In the genomic region with DNA sequence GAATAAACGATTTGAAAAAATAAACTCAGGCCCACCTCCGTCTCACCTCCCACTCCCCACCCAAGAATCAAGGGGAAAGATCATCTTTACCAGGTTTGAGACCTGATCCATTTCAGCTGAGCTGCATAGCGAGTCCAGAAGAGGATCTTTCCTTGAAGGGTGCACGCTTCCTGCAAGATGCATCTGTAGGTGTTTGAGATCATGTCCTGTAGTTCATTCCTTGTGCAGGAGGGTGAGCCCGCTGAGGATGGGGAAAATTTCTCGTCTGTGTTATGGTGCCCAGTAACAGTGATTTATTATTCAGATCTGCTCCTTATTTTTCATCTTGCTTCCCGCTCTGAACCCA, we compare ENCODE assay signal across 8 cellular contexts. TPM values are rescaled to one million over a fixed set of nuclear protein-coding genes. Genes with fewer than 3 reads are reported as not detected.
DNase-seq lines count a peak whose midpoint lies in the region; ATAC-seq, FAIRE-seq and TF ChIP-seq lines count a peak whose summit lies in the region.

No MANE protein-coding gene starts in this region.

- WGBS in HepG2 (ENCODE audit: low lambda C conversion rate): 16% methylated on average over 7 of the region's 7 CpGs

- H3K9me3 ChIP-seq in HepG2 (ENCODE audit: low read length): no peaks in the 10 kb centered on the region
- H3K9me3 ChIP-seq in tibial artery: no peaks in the 10 kb centered on the region

- intact Hi-C loops in HepG2 (cut with micrococcal nuclease; ENCODE audit: unreplicated experiment) (no loop called here), tibial artery (cut with DNase I; ENCODE audit: low total_unique reads) (no loop called here)

- POLR2A ChIA-PET in HepG2 (lab: Yijun Ruan, JAX): interaction anchor here (0.9 to 5.3 kb wide), 11 partner anchors 10 to 41 kb away, joined by 3 to 131 read pairs (median 7); a partner anchor contains a TSS

- DNase-seq in stimulated activated naive CD8-positive, alpha-beta T cell treated with anti-CD3 and anti-CD28 coated beads, Interleukin-15, Interleukin-2, amounts not matched to agents 100 U/mL and 50 U/mL, for 24 hours: no peak
- DNase-seq in HepG2 (ENCODE audit: low spot score): no peak
- DNase-seq in tibial artery: no peak
- DNase-seq in SKM-1 treated with dmso at 0.1 percent for 144 hours (lab: John Stamatoyannopoulos, UW; ENCODE audit: unreplicated experiment): no peak
- DNase-seq in GM13976 (ENCODE audit: low spot score): no peak

- in situ Hi-C loops in HepG2 (cut with HindIII; ENCODE audit: extremely low pct_ligation_motif_present, low pct_unique_long_range_greater_than_20kb): no loop called here
- in situ Hi-C loops in GM13976 (cut with MboI; ENCODE audit: low sequenced_read_pairs, unreplicated experiment): no loop called here

- H2AFZ ChIP-seq in HepG2 (ENCODE audit: low read length): no peak overlapping the region

- no peak for TF ChIP-seq RAD21 in HepG2 (CRISPR knock-in tag; IDR thresholded peaks at IDR 0.05)

- TF ChIP-seq EP300 in HepG2 (IDR thresholded peaks at IDR 0.05; ENCODE audit: low read depth in 2 of 2, low read length in 2 of 2): no peak
- TF ChIP-seq EP300 in HepG2 (CRISPR knock-in tag; IDR thresholded peaks at IDR 0.05; ENCODE audit: borderline replicate concordance): no peak

- CTCF ChIA-PET in HepG2 (lab: Yijun Ruan, JAX; ENCODE audit: low intra/inter-chr PET ratio, low total read pairs): no interaction called here

- H3K4me1 ChIP-seq in HepG2 (ENCODE audit: insufficient read depth, low read length) (peaks cover 80% of the 10 kb centered on the region), tibial artery (peaks cover 0 to 13% (median 4%) of the 10 kb centered on the region in 4 donors)

- H3K4me2 ChIP-seq in HepG2 (ENCODE audit: low read depth, low read length): peak overlapping the region; percentile 97

- H3K4me3 ChIP-seq in HepG2 (replicated peaks in 1 of 3; ENCODE audit: insufficient read depth in 1 of 3, low read depth in 2 of 3, low read length in 3 of 3) (peak overlapping the region; percentile 85 to 100 (median 99)), tibial artery (peak overlapping the region; percentile 65 to 75)

- TF ChIP-seq CTCF in HepG2 (CRISPR knock-in tag; IDR thresholded peaks at IDR 0.05): no peak
- TF ChIP-seq CTCF in tibial artery (IDR thresholded peaks at IDR 0.05): no peak
- no peak for TF ChIP-seq CTCF in GM13976 (IDR thresholded peaks at IDR 0.05; ENCODE audit: borderline replicate concordance, control extremely low read depth, extremely low read depth, insufficient read depth, missing control alignments)

- no peaks in the 10 kb centered on the region; a peak in 2 of 5 replicates for H3K27me3 ChIP-seq in HepG2 (ENCODE audit: control insufficient read depth in 1 of 2, insufficient read depth in 2 of 2, low read length in 2 of 2)
- no peaks in the 10 kb centered on the region for H3K27me3 ChIP-seq in tibial artery

- H3K36me3 ChIP-seq in HepG2 (replicated peaks in 1 of 2; ENCODE audit: control insufficient read depth in 1 of 2, insufficient read depth in 2 of 2, low read length in 2 of 2) (no peaks in the 10 kb centered on the region), tibial artery (no peaks in the 10 kb centered on the region)

- no peak for FAIRE-seq in HepG2 (lab: Jason Lieb, UNC)

- no TSS peak for BruUV-seq in HepG2 (replicated peaks; lab: Mats Ljungman, UMichigan)

- H3K36me3 Mint-ChIP-seq in stimulated activated naive CD8-positive, alpha-beta T cell treated with anti-CD3 and anti-CD28 coated beads, Interleukin-15, Interleukin-2, amounts not matched to agents 100 ng/mL and 50 ng/mL, for 24 hours (ENCODE audit: low read depth): no peaks in the 10 kb centered on the region
- H3K36me3 Mint-ChIP-seq in activated naive CD8-positive, alpha-beta T cell: no peaks in the 10 kb centered on the region

- peak overlapping the region; percentile 92 for H3K9ac ChIP-seq in HepG2 (ENCODE audit: insufficient read depth, low read depth, low read length)

- no peak for TF ChIP-seq POLR2A in HepG2 (IDR thresholded peaks at IDR 0.05; ENCODE audit: insufficient read depth in 1 of 2, low read depth in 2 of 2, low read length in 2 of 2)

- H3K27ac Mint-ChIP-seq in stimulated activated naive CD8-positive, alpha-beta T cell treated with anti-CD3 and anti-CD28 coated beads, Interleukin-15, Interleukin-2, amounts not matched to agents 100 ng/mL and 50 ng/mL, for 24 hours: peak overlapping the region; percentile 61
- H3K27ac Mint-ChIP-seq in activated naive CD8-positive, alpha-beta T cell: peak overlapping the region; percentile 94

- H3K4me3 Mint-ChIP-seq in stimulated activated naive CD8-positive, alpha-beta T cell treated with anti-CD3 and anti-CD28 coated beads, Interleukin-15, Interleukin-2, amounts not matched to agents 100 ng/mL and 50 ng/mL, for 24 hours: peak overlapping the region; percentile 90
- H3K4me3 Mint-ChIP-seq in activated naive CD8-positive, alpha-beta T cell: peak overlapping the region; percentile 89

- ATAC-seq in stimulated activated naive CD8-positive, alpha-beta T cell treated with anti-CD3 and anti-CD28 coated beads, Interleukin-15, Interleukin-2, amounts not matched to agents 100 U/mL and 50 U/mL, for 24 hours: no peak
- peak; percentile 7; the same call in 2 of the 3 replicates for ATAC-seq in HepG2
- no peak for ATAC-seq in HG03039 (IDR thresholded peaks at IDR 0.05; ENCODE audit: unreplicated experiment)

- peaks cover 45% of the 10 kb centered on the region for H3K79me2 ChIP-seq in HepG2 (ENCODE audit: insufficient read depth, low read length)

- H3K27me3 Mint-ChIP-seq in stimulated activated naive CD8-positive, alpha-beta T cell treated with anti-CD3 and anti-CD28 coated beads, Interleukin-15, Interleukin-2, amounts not matched to agents 100 ng/mL and 50 ng/mL, for 24 hours: no peaks in the 10 kb centered on the region
- no peaks in the 10 kb centered on the region for H3K27me3 Mint-ChIP-seq in activated naive CD8-positive, alpha-beta T cell

- peaks cover 58% of the 10 kb centered on the region for H3K4me1 Mint-ChIP-seq in stimulated activated naive CD8-positive, alpha-beta T cell treated with anti-CD3 and anti-CD28 coated beads, Interleukin-15, Interleukin-2, amounts not matched to agents 100 ng/mL and 50 ng/mL, for 24 hours (ENCODE audit: low read depth)
- peaks cover 69% of the 10 kb centered on the region for H3K4me1 Mint-ChIP-seq in activated naive CD8-positive, alpha-beta T cell (ENCODE audit: low read depth)

- no peaks in the 10 kb centered on the region for H4K20me1 ChIP-seq in HepG2 (ENCODE audit: insufficient read depth, low read length)

- H3K27ac ChIP-seq in HepG2 (ENCODE audit: extremely low read length, insufficient read depth, low read length): peak overlapping the region; percentile 88
- H3K27ac ChIP-seq in tibial artery: peak overlapping the region in 1 of 2 donors; percentile 64

- H3K9me3 Mint-ChIP-seq in stimulated activated naive CD8-positive, alpha-beta T cell treated with anti-CD3 and anti-CD28 coated beads, Interleukin-15, Interleukin-2, amounts not matched to agents 100 ng/mL and 50 ng/mL, for 24 hours: no peaks in the 10 kb centered on the region
- no peaks in the 10 kb centered on the region for H3K9me3 Mint-ChIP-seq in activated naive CD8-positive, alpha-beta T cell (ENCODE audit: low read depth)

RNA-seq across cellular contexts. Expression of a gene that starts 0.6 kb away (rescaled TPM):
- total RNA-seq in HepG2 (2016; rRNA removed; fragmentation: Illumina TruSeq; extraction: Trizol): 4.3 and 4.5 TPM in 2 replicates
- total RNA-seq in HepG2 (2016; cell fraction: cytosol; rRNA removed; fragmentation: Illumina TruSeq; extraction: Trizol; ENCODE audit: low read depth): 1.1 and 1.2 TPM in 2 replicates
- 4.0 and 5.3 TPM in 2 replicates for total RNA-seq in HepG2 (2016; cell fraction: insoluble cytoplasmic fraction; rRNA removed; fragmentation: Illumina TruSeq; extraction: Trizol)
- 3.7 and 4.4 TPM in 2 replicates for total RNA-seq in HepG2 (2016; cell fraction: membrane; rRNA removed; fragmentation: Illumina TruSeq; extraction: Trizol)
- 3.6 TPM in 2 replicates for total RNA-seq in HepG2 (2016; cell fraction: nucleus; rRNA removed; fragmentation: Illumina TruSeq; extraction: Trizol)
- polyA plus RNA-seq in HepG2 (2011; rRNA removed): 1.5 and 2.1 TPM in 2 replicates
- 1.5 and 2.6 TPM in 2 replicates for polyA plus RNA-seq in HepG2 (2011; cell fraction: cytosol; rRNA removed)
- 0.71 and 0.80 TPM in 2 replicates for polyA plus RNA-seq in HepG2 (2011; cell fraction: nucleus; rRNA removed)
- 5.4 and 6.9 TPM in 2 replicates for polyA plus RNA-seq in HepG2 (2012)
- 0.60 and 0.85 TPM in 2 replicates for polyA plus RNA-seq in HepG2 (2016; cell fraction: cytosol; fragmentation: Illumina TruSeq; extraction: Trizol; ENCODE audit: low read depth)
- 2.9 and 4.2 TPM in 2 replicates for polyA plus RNA-seq in HepG2 (2016; cell fraction: insoluble cytoplasmic fraction; fragmentation: Illumina TruSeq; extraction: Trizol; ENCODE audit: low read depth)
- 1.7 and 1.8 TPM in 2 replicates for polyA plus RNA-seq in HepG2 (2016; cell fraction: membrane; fragmentation: Illumina TruSeq; extraction: Trizol; ENCODE audit: low read depth)
- 5.0 and 6.2 TPM in 2 replicates for polyA plus RNA-seq in HepG2 (2016; cell fraction: nucleus; fragmentation: Illumina TruSeq; extraction: Trizol; ENCODE audit: insufficient read depth, low read depth)
- polyA minus RNA-seq in HepG2 (2011; rRNA and poly(A)+ RNA removed; ENCODE audit: low replicate concordance): 6.2 TPM in 1 of 2 replicates, not detected in the other
- 2.0 and 2.7 TPM in 2 replicates for polyA minus RNA-seq in HepG2 (2011; cell fraction: cytosol; rRNA and poly(A)+ RNA removed)
- 1.4 and 2.6 TPM in 2 replicates for polyA minus RNA-seq in HepG2 (2011; cell fraction: nucleus; rRNA and poly(A)+ RNA removed)

RNA-seq across cellular contexts. Expression of a gene that starts 0.8 kb away (rescaled TPM):
- total RNA-seq in HepG2 (2016; rRNA removed; fragmentation: Illumina TruSeq; extraction: Trizol): 151 and 181 TPM in 2 replicates
- total RNA-seq in HepG2 (2016; cell fraction: cytosol; rRNA removed; fragmentation: Illumina TruSeq; extraction: Trizol; ENCODE audit: low read depth): 20.8 and 20.9 TPM in 2 replicates
- total RNA-seq in HepG2 (2016; cell fraction: insoluble cytoplasmic fraction; rRNA removed; fragmentation: Illumina TruSeq; extraction: Trizol): 143 and 194 TPM in 2 replicates
- total RNA-seq in HepG2 (2016; cell fraction: membrane; rRNA removed; fragmentation: Illumina TruSeq; extraction: Trizol): 32.3 and 33.6 TPM in 2 replicates
- total RNA-seq in HepG2 (2016; cell fraction: nucleus; rRNA removed; fragmentation: Illumina TruSeq; extraction: Trizol): 129 and 136 TPM in 2 replicates
- 153 and 175 TPM in 2 replicates for polyA plus RNA-seq in HepG2 (2011; rRNA removed)
- polyA plus RNA-seq in HepG2 (2011; cell fraction: cytosol; rRNA removed): 103 and 140 TPM in 2 replicates
- polyA plus RNA-seq in HepG2 (2011; cell fraction: nucleus; rRNA removed): 97.8 and 111 TPM in 2 replicates
- 154 and 170 TPM in 2 replicates for polyA plus RNA-seq in HepG2 (2012)
- 10.8 and 11.0 TPM in 2 replicates for polyA plus RNA-seq in HepG2 (2016; cell fraction: cytosol; fragmentation: Illumina TruSeq; extraction: Trizol; ENCODE audit: low read depth)
- polyA plus RNA-seq in HepG2 (2016; cell fraction: insoluble cytoplasmic fraction; fragmentation: Illumina TruSeq; extraction: Trizol; ENCODE audit: low read depth): 162 and 177 TPM in 2 replicates
- 19.7 and 20.5 TPM in 2 replicates for polyA plus RNA-seq in HepG2 (2016; cell fraction: membrane; fragmentation: Illumina TruSeq; extraction: Trizol; ENCODE audit: low read depth)
- polyA plus RNA-seq in HepG2 (2016; cell fraction: nucleus; fragmentation: Illumina TruSeq; extraction: Trizol; ENCODE audit: insufficient read depth, low read depth): 75.4 and 82.9 TPM in 2 replicates
- polyA minus RNA-seq in HepG2 (2011; rRNA and poly(A)+ RNA removed; ENCODE audit: low replicate concordance): 5.0 and 112 TPM in 2 replicates
- 52.5 and 73.0 TPM in 2 replicates for polyA minus RNA-seq in HepG2 (2011; cell fraction: cytosol; rRNA and poly(A)+ RNA removed)
- 221 and 291 TPM in 2 replicates for polyA minus RNA-seq in HepG2 (2011; cell fraction: nucleus; rRNA and poly(A)+ RNA removed)

RNA-seq across cellular contexts. Expression of a gene that starts 26.8 kb away (rescaled TPM):
- 454 and 733 TPM in 2 replicates for total RNA-seq in HepG2 (2016; rRNA removed; fragmentation: Illumina TruSeq; extraction: Trizol)
- 40.2 and 45.7 TPM in 2 replicates for total RNA-seq in HepG2 (2016; cell fraction: cytosol; rRNA removed; fragmentation: Illumina TruSeq; extraction: Trizol; ENCODE audit: low read depth)
- total RNA-seq in HepG2 (2016; cell fraction: insoluble cytoplasmic fraction; rRNA removed; fragmentation: Illumina TruSeq; extraction: Trizol): 445 and 739 TPM in 2 replicates
- total RNA-seq in HepG2 (2016; cell fraction: membrane; rRNA removed; fragmentation: Illumina TruSeq; extraction: Trizol): 92.3 and 106 TPM in 2 replicates
- 346 and 369 TPM in 2 replicates for total RNA-seq in HepG2 (2016; cell fraction: nucleus; rRNA removed; fragmentation: Illumina TruSeq; extraction: Trizol)
- polyA plus RNA-seq in HepG2 (2011; rRNA removed): 215 and 264 TPM in 2 replicates
- 129 and 152 TPM in 2 replicates for polyA plus RNA-seq in HepG2 (2011; cell fraction: cytosol; rRNA removed)
- polyA plus RNA-seq in HepG2 (2011; cell fraction: nucleus; rRNA removed): 61.2 and 69.5 TPM in 2 replicates
- 143 and 176 TPM in 2 replicates for polyA plus RNA-seq in HepG2 (2012)
- polyA plus RNA-seq in HepG2 (2016; cell fraction: cytosol; fragmentation: Illumina TruSeq; extraction: Trizol; ENCODE audit: low read depth): 21.5 and 24.7 TPM in 2 replicates
- polyA plus RNA-seq in HepG2 (2016; cell fraction: insoluble cytoplasmic fraction; fragmentation: Illumina TruSeq; extraction: Trizol; ENCODE audit: low read depth): 503 and 513 TPM in 2 replicates
- polyA plus RNA-seq in HepG2 (2016; cell fraction: membrane; fragmentation: Illumina TruSeq; extraction: Trizol; ENCODE audit: low read depth): 41.2 and 52.0 TPM in 2 replicates
- polyA plus RNA-seq in HepG2 (2016; cell fraction: nucleus; fragmentation: Illumina TruSeq; extraction: Trizol; ENCODE audit: insufficient read depth, low read depth): 228 and 232 TPM in 2 replicates
- 569 and 652 TPM in 2 replicates for polyA minus RNA-seq in HepG2 (2011; rRNA and poly(A)+ RNA removed; ENCODE audit: low replicate concordance)
- 159 and 172 TPM in 2 replicates for polyA minus RNA-seq in HepG2 (2011; cell fraction: cytosol; rRNA and poly(A)+ RNA removed)
- polyA minus RNA-seq in HepG2 (2011; cell fraction: nucleus; rRNA and poly(A)+ RNA removed): 290 and 331 TPM in 2 replicates
